ENCODE assay signal across 13 cellular contexts in the genomic region with DNA sequence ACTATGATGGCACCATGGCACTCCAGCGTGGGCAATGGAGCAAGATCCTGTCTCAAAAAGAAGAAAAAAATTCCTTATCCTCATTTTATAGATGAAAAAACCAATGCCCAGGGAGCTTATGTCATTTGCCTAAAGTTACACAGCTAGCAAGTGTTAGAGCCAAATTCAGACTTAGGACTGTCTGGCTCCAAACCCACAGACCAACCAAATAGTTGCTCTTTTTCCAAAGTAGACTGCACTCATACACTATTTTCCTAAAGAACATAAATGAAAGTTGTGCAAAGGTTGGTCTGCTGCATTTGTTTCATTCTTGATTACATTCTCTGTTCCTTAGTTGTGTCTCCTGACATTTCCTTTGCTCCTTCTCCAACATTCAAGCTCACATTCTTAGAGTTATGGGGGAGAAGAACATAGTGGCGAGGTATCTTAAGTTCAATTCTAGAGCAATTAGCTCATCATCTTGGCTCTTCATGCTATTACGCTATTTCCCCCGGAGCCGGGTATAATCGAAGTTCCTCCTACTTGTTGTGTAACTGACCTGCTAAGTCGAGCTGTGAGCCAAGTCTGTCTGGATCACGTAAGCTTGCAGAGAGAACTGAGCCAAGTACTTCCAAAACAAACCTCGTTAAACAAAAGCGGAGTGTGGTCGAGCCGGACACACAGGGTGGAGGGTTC.
A peak's percentile ranks its signal among the peaks of the same experiment; 100 is the strongest.
DNase-seq lines count a peak whose midpoint lies in the region; TF ChIP-seq lines count a peak whose summit lies in the region.
"Had no signal": no experiment of that assay in that cellular context is flagged by ENCODE, and none has a peak within 500 bp of the region (broad histone marks: within the 10 kb centered on the region; RNA-seq: fewer than 3 reads in every experiment).

No MANE protein-coding gene starts in this region.

- H2AK5ac ChIP-seq in trophoblast cell (ENCODE audit: low read length): no peak overlapping the region

- no peak overlapping the region for H3K18ac ChIP-seq in trophoblast cell (ENCODE audit: low read length)

- H4K8ac ChIP-seq in trophoblast cell (ENCODE audit: low read depth, low read length): no peak overlapping the region

- no peak overlapping the region for H2BK12ac ChIP-seq in trophoblast cell (ENCODE audit: low read length)

- H3K14ac ChIP-seq in trophoblast cell (ENCODE audit: low read length): no peak overlapping the region

- WGBS in trophoblast cell (ENCODE audit: extremely low coverage, insufficient coverage, insufficient read length): no CpG with 5 or more reads among the region's 12 CpGs

- H3K4me1 Mint-ChIP-seq in type B pancreatic cell (ENCODE audit: unreplicated experiment): no peaks in the 10 kb centered on the region
- H3K4me1 Mint-ChIP-seq: activated CD4-positive, alpha-beta T cell treated with anti-CD3 and anti-CD28 coated beads, Interleukin-2, amount 10 ng/mL, durations not matched to agents 7 days and 5 days had no signal

- H2AFZ ChIP-seq in trophoblast cell (ENCODE audit: insufficient read depth, low read length, poor library complexity): no peak overlapping the region

- no peak overlapping the region for H3K4ac ChIP-seq in trophoblast cell (ENCODE audit: low read depth, low read length)

- no peaks in the 10 kb centered on the region for H3K27me3 ChIP-seq in trophoblast cell (ENCODE audit: insufficient read depth, low read length)

- no peaks in the 10 kb centered on the region for H3K36me3 ChIP-seq in trophoblast cell (ENCODE audit: control insufficient read depth in 1 of 2, insufficient read depth in 2 of 2, low read length in 2 of 2)

- H3K79me1 ChIP-seq in trophoblast cell (ENCODE audit: low read length): no peaks in the 10 kb centered on the region

- DNase-seq in AML-193 (lab: John Stamatoyannopoulos, UW) (peak; percentile 32 to 47), RPMI7951 (ENCODE audit: low read depth) (peak; percentile 1), fibroblast of pulmonary artery (ENCODE audit: low read depth) (peak; percentile 99), trophoblast cell (peak; percentile 80 to 93), HUDEP-2 (lab: John Stamatoyannopoulos, UW; ENCODE audit: unreplicated experiment in 76 of 76) (no peak), type B pancreatic cell (ENCODE audit: extremely low spot score, unreplicated experiment) (no peak), amygdala (lab: John Stamatoyannopoulos, UW) (no peak), HT-29 (ENCODE audit: low spot score) (no peak)
- DNase-seq: activated CD4-positive, alpha-beta T cell treated with anti-CD3 and anti-CD28 coated beads, Interleukin-2, amount 10 ng/mL, durations not matched to agents 7 days and 5 days; effector memory CD4-positive, alpha-beta T cell; NCI-H510A treated with DMSO at 0.1 percent for 48 hours; stimulated activated CD8-positive, alpha-beta memory T cell treated with anti-CD3 and anti-CD28 coated beads, Interleukin-4, amount 100 ng/mL, for 48 hours had no signal

- no peaks in the 10 kb centered on the region for H3K79me2 ChIP-seq in trophoblast cell (ENCODE audit: control insufficient read depth, insufficient read depth, low read length, poor library complexity)

- H3K4me3 Mint-ChIP-seq in type B pancreatic cell: no peak overlapping the region
- H3K4me3 Mint-ChIP-seq: activated CD4-positive, alpha-beta T cell treated with anti-CD3 and anti-CD28 coated beads, Interleukin-2, amount 10 ng/mL, durations not matched to agents 7 days and 5 days; natural killer cell treated with Interleukin-12 subunit alpha and Interleukin-12 subunit beta and Interleukin-15 and Interleukin-18, amount 100 ng/mL, for 72 hours had no signal

- no peak overlapping the region for H4K91ac ChIP-seq in trophoblast cell (ENCODE audit: low read depth, low read length)

- no peaks in the 10 kb centered on the region for H3K27me3 Mint-ChIP-seq in type B pancreatic cell
- H3K27me3 Mint-ChIP-seq: activated CD4-positive, alpha-beta T cell treated with anti-CD3 and anti-CD28 coated beads, Interleukin-2, amount 10 ng/mL, durations not matched to agents 7 days and 5 days had no signal

- no peak overlapping the region for H3K4me2 ChIP-seq in trophoblast cell (ENCODE audit: low read length)

- peaks cover 1% of the 10 kb centered on the region for H3K9me3 ChIP-seq in trophoblast cell (ENCODE audit: insufficient read depth, low read depth, low read length)

- no peak overlapping the region for H3K27ac ChIP-seq in trophoblast cell (ENCODE audit: low read depth, low read length)

- no peaks in the 10 kb centered on the region for H3K36me3 Mint-ChIP-seq in type B pancreatic cell
- H3K36me3 Mint-ChIP-seq: natural killer cell treated with Interleukin-12 subunit alpha and Interleukin-12 subunit beta and Interleukin-15 and Interleukin-18, amount 100 ng/mL, for 72 hours had no signal

- H3K9ac ChIP-seq in trophoblast cell (ENCODE audit: low read length): no peak overlapping the region

- no peak for TF ChIP-seq CTCF in fibroblast of pulmonary artery (IDR thresholded peaks at IDR 0.05; ENCODE audit: low read length, missing control alignments)
- TF ChIP-seq CTCF in type B pancreatic cell (conservative IDR thresholded peaks at IDR 0.05): no peak

- no peak overlapping the region for H4K12ac ChIP-seq in trophoblast cell (ENCODE audit: low read depth, low read length)

- H3K4me3 ChIP-seq in fibroblast of pulmonary artery (replicated peaks; ENCODE audit: low read depth, low read length): peak overlapping the region; percentile 30
- no peak overlapping the region for H3K4me3 ChIP-seq in trophoblast cell (ENCODE audit: low read depth, low read length)

- no peak overlapping the region for H3K27ac Mint-ChIP-seq in type B pancreatic cell
- H3K27ac Mint-ChIP-seq: activated CD4-positive, alpha-beta T cell treated with anti-CD3 and anti-CD28 coated beads, Interleukin-2, amount 10 ng/mL, durations not matched to agents 7 days and 5 days; natural killer cell treated with Interleukin-12 subunit alpha and Interleukin-12 subunit beta and Interleukin-15 and Interleukin-18, amount 100 ng/mL, for 72 hours had no signal

- H2BK120ac ChIP-seq in trophoblast cell (ENCODE audit: insufficient read depth, low read length, poor library complexity): no peak overlapping the region

- no peaks in the 10 kb centered on the region for H3K4me1 ChIP-seq in trophoblast cell (ENCODE audit: control insufficient read depth in 1 of 2, insufficient read depth in 2 of 2, low read length in 2 of 2)

- no peak overlapping the region for H2BK5ac ChIP-seq in trophoblast cell (ENCODE audit: low read depth, low read length, poor library complexity)

- no peaks in the 10 kb centered on the region for H3K9me3 Mint-ChIP-seq in type B pancreatic cell
- H3K9me3 Mint-ChIP-seq: activated CD4-positive, alpha-beta T cell treated with anti-CD3 and anti-CD28 coated beads, Interleukin-2, amount 10 ng/mL, durations not matched to agents 7 days and 5 days; natural killer cell treated with Interleukin-12 subunit alpha and Interleukin-12 subunit beta and Interleukin-15 and Interleukin-18, amount 100 ng/mL, for 72 hours had no signal

- no peak overlapping the region for H3K23ac ChIP-seq in trophoblast cell (ENCODE audit: low read length)

Comparison
In these comparisons a context has a peak if more than half of its experiments do, and no peak if none do; other contexts are left out.
1. DNase-seq: peak in AML-193 (2 of 2), RPMI7951 (single experiment), fibroblast of pulmonary artery (single experiment) and trophoblast cell (2 of 2); none in HUDEP-2 (0 of 76), type B pancreatic cell (single experiment), amygdala (0 of 56) and HT-29 (single experiment).